Comparison of ENCODE assay signal across 9 cellular contexts in the genomic region with DNA sequence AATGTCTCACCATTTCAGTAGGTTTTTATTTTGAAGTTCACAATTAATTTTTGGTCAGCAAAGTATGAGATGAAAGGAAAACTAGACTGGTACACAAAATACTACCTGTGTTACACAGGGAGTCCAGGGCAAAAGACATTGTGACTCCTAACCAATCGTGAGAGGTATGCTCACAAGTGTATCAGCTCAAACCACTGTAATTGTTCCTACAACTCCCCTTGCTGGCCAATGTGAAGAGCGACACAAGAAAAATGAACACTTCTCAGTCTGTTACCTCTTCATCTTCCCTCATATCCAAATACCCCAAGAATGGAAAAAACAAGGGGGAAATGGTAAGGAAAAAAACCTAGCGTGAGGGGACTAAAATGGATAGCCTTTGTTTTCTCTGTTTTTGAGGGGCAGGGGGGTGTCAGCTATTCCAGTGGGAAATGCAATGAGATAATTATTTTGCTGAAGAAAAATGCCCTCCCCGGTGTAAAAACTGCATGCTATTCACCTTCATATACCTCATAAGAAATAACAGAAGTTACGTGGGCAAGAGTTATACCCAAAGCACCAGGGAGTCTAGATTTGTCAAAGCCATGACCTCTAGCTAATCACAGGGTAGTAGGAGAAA. TPM values are rescaled to one million over a fixed set of nuclear protein-coding genes. Genes with fewer than 3 reads are reported as not detected.
DNase-seq lines count a peak whose midpoint lies in the region; ATAC-seq, FAIRE-seq and TF ChIP-seq lines count a peak whose summit lies in the region.
"Had no signal": no experiment of that assay in that cellular context is flagged by ENCODE, and none has a peak within 500 bp of the region (broad histone marks: within the 10 kb centered on the region; RNA-seq: fewer than 3 reads in every experiment).

No MANE protein-coding gene starts in this region.

- H3K4me3 ChIP-seq in Caco-2 (ENCODE audit: low read depth, low read length), result no peak overlapping the region
- H3K4me3 ChIP-seq in bronchial epithelial cell (ENCODE audit: low read depth, low read length), result no peak overlapping the region

- H3K36me3 ChIP-seq in Caco-2 (ENCODE audit: control insufficient read depth, insufficient read depth, low read length), result no peaks in the 10 kb centered on the region
- no peaks in the 10 kb centered on the region for H3K36me3 ChIP-seq in bronchial epithelial cell (ENCODE audit: control insufficient read depth, insufficient read depth, low read length)
- H3K36me3 ChIP-seq: neutrophil had no signal

- H3K27ac ChIP-seq in CD4-positive, alpha-beta T cell (ENCODE audit: low read depth, low read length), result no peak overlapping the region
- H3K27ac ChIP-seq: neutrophil had no signal

- CTCF ChIA-PET in Caco-2 (lab: Charles Lee), result interaction anchor here (0.6 to 1.4 kb wide), 8 partner anchors 31 to 243 kb away, joined by 3 to 6 read pairs (median 4); a partner anchor contains a TSS
- CTCF ChIA-PET in CD4-positive, alpha-beta T cell (lab: Charles Lee), result no interaction called here

- H3K4me3 Mint-ChIP-seq in Caco-2 (ENCODE audit: unreplicated experiment), result no peak overlapping the region
- H3K4me3 Mint-ChIP-seq in CD4-positive, alpha-beta T cell, result no peak overlapping the region

- no peak for FAIRE-seq in bronchial epithelial cell (lab: Jason Lieb, UNC)

- BruUV-seq in Caco-2 (replicated peaks; lab: Mats Ljungman, UMichigan), result no TSS peak

- DNase-seq in Caco-2, result peak; percentile 41 to 54
- DNase-seq in NCI-H524 (lab: John Stamatoyannopoulos, UW), result peak; percentile 24 to 74
- peak; percentile 74 for DNase-seq in bronchial epithelial cell (ENCODE audit: low read depth)
- peak; percentile 41 for DNase-seq in myocyte (ENCODE audit: low read depth)
- DNase-seq in CD4-positive, alpha-beta T cell, result no peak
- DNase-seq in stimulated activated CD4-positive, alpha-beta T cell treated with anti-CD3 and anti-CD28 coated beads, Interleukin-4, amount 100 ng/mL, for 1 hour, result no peak

- POLR2A ChIA-PET in Caco-2 (lab: Charles Lee), result no interaction called here
- POLR2A ChIA-PET in CD4-positive, alpha-beta T cell (lab: Charles Lee), result no interaction called here

- peaks cover 23% of the 10 kb centered on the region for H3K4me1 ChIP-seq in Caco-2

- H3K9me3 Mint-ChIP-seq in Caco-2 (ENCODE audit: unreplicated experiment), result no peaks in the 10 kb centered on the region
- no peaks in the 10 kb centered on the region for H3K9me3 Mint-ChIP-seq in CD4-positive, alpha-beta T cell

- no peaks in the 10 kb centered on the region for H3K27me3 Mint-ChIP-seq in Caco-2 (ENCODE audit: insufficient read depth, unreplicated experiment)
- no peaks in the 10 kb centered on the region for H3K27me3 Mint-ChIP-seq in CD4-positive, alpha-beta T cell

- ATAC-seq in GM18868 (IDR thresholded peaks at IDR 0.05; ENCODE audit: unreplicated experiment) (peak; percentile 72), HG03135 (IDR thresholded peaks at IDR 0.05; ENCODE audit: unreplicated experiment) (peak; percentile 63)
- no peak for ATAC-seq in CD4-positive, alpha-beta T cell (ENCODE audit: poor library complexity)

- no peaks in the 10 kb centered on the region for H3K4me1 Mint-ChIP-seq in Caco-2 (ENCODE audit: low read depth, unreplicated experiment)
- no peaks in the 10 kb centered on the region for H3K4me1 Mint-ChIP-seq in CD4-positive, alpha-beta T cell (ENCODE audit: low read depth)

- H3K27ac Mint-ChIP-seq in Caco-2 (ENCODE audit: unreplicated experiment), result no peak overlapping the region
- H3K27ac Mint-ChIP-seq in CD4-positive, alpha-beta T cell, result no peak overlapping the region

- H3K9me3 ChIP-seq in Caco-2, result no peaks in the 10 kb centered on the region
- no peaks in the 10 kb centered on the region for H3K9me3 ChIP-seq in CD4-positive, alpha-beta T cell (ENCODE audit: control insufficient read depth, low read length)
- H3K9me3 ChIP-seq: neutrophil had no signal

- TF ChIP-seq CTCF in Caco-2 (IDR thresholded peaks at IDR 0.05; ENCODE audit: insufficient read depth in 1 of 2, low read depth in 1 of 2, low read length in 1 of 2, severe bottlenecking in 1 of 2, unreplicated experiment in 1 of 2), result peak; percentile 54 to 69
- TF ChIP-seq CTCF in bronchial epithelial cell (IDR thresholded peaks at IDR 0.05; ENCODE audit: insufficient read depth, low read length, severe bottlenecking), result peak; percentile 70
- TF ChIP-seq CTCF in CD4-positive, alpha-beta T cell (IDR thresholded peaks at IDR 0.05), result no peak

- H3K27me3 ChIP-seq in Caco-2 (replicated peaks; ENCODE audit: control insufficient read depth, insufficient read depth, low read length), result no peaks in the 10 kb centered on the region
- no peaks in the 10 kb centered on the region for H3K27me3 ChIP-seq in bronchial epithelial cell (ENCODE audit: control insufficient read depth, insufficient read depth, low read length)
- no peaks in the 10 kb centered on the region for H3K27me3 ChIP-seq in CD4-positive, alpha-beta T cell (ENCODE audit: control insufficient read depth, insufficient read depth, low read length)
- H3K27me3 ChIP-seq: neutrophil had no signal

- intact Hi-C loops in Caco-2 (cut with micrococcal nuclease; ENCODE audit: unreplicated experiment), result loop anchor here (1.0 to 10.0 kb wide), 8 partner anchors 47 to 567 kb away; a partner anchor contains a TSS
- intact Hi-C loops in CD4-positive, alpha-beta T cell (cut with DNase I, micrococcal nuclease), result no loop called here

- H3K36me3 Mint-ChIP-seq in Caco-2 (ENCODE audit: insufficient read depth, unreplicated experiment), result no peaks in the 10 kb centered on the region
- no peaks in the 10 kb centered on the region for H3K36me3 Mint-ChIP-seq in CD4-positive, alpha-beta T cell (ENCODE audit: low read depth)

RNA-seq across cellular contexts. Expression of a gene that starts 30.6 kb away (rescaled TPM):
- total RNA-seq in Caco-2 (2022) (18.5 and 19.6 TPM in 2 replicates), bronchial epithelial cell (0.79 and 1.8 TPM in 2 replicates), myocyte (not detected in 2 replicates)
- 0.25 TPM for polyA plus RNA-seq in myocyte (2012)
- under 1 TPM; 0.14 to 0.39 TPM for total RNA-seq in CD4-positive, alpha-beta T cell

Comparison
In these comparisons a context has a peak if more than half of its experiments do, and no peak if none do; other contexts are left out.
1. DNase-seq: peak in Caco-2 (2 of 2), NCI-H524 (2 of 2), bronchial epithelial cell (single experiment) and myocyte (single experiment); none in CD4-positive, alpha-beta T cell (0 of 10) and stimulated activated CD4-positive, alpha-beta T cell treated with anti-CD3 and anti-CD28 coated beads, Interleukin-4, amount 100 ng/mL, for 1 hour (single experiment).